26 cellular contexts compared by ENCODE assay signal in genomic region chr11:80034801-80035200, GRCh38.
"Had no signal": no experiment of that assay in that cellular context is flagged by ENCODE, and none has a peak within 500 bp of the region (broad histone marks: within the 10 kb centered on the region; RNA-seq: fewer than 3 reads in every experiment).

No MANE protein-coding gene starts in this region.

- H3K36me3 Mint-ChIP-seq: activated naive CD8-positive, alpha-beta T cell treated with anti-CD3 and anti-CD28 coated beads for 36 hours; memory B cell; natural killer cell treated with Interleukin-12 subunit alpha and Interleukin-12 subunit beta and Interleukin-15 and Interleukin-18, amount 100 ng/mL, for 72 hours had no signal

- H3K9me3 ChIP-seq: esophagus squamous epithelium, neutrophil, ovary, prostate gland, right atrium auricular region, upper lobe of left lung had no signal

- H3K4me3 ChIP-seq: esophagus squamous epithelium, ovary, prostate gland, right atrium auricular region, upper lobe of left lung had no signal

- DNase-seq: activated B cell treated with CpG ODN at 0.5 μM for 24 hours; activated CD4-positive, alpha-beta T cell treated with anti-CD3 and anti-CD28 coated beads for 36 hours; activated CD4-positive, alpha-beta T cell treated with anti-CD3 and anti-CD28 coated beads, Interleukin-2, amount 50 U/mL, for 4 hours; activated CD8-positive, alpha-beta memory T cell treated with anti-CD3 and anti-CD28 coated beads for 24 hours; activated CD8-positive, alpha-beta memory T cell treated with anti-CD3 and anti-CD28 coated beads, Interleukin-2, amount 50 U/mL, for 4 hours; activated naive CD4-positive, alpha-beta T cell treated with Interleukin-2 at 50 U/mL for 16 hours; activated naive CD8-positive, alpha-beta T cell treated with anti-CD3 and anti-CD28 coated beads for 36 hours; activated T-cell treated with anti-CD3 and anti-CD28 coated beads, Interleukin-2, amount 50 U/mL, for 24 hours; effector memory CD4-positive, alpha-beta T cell; esophagus squamous epithelium; kidney; left ventricle myocardium superior; ovary; stimulated activated CD4-positive, alpha-beta T cell treated with anti-CD3 and anti-CD28 coated beads, Interleukin-12 subunit alpha, Interleukin-12 subunit beta, amount 100 ng/mL, for 4 hours; stimulated activated CD4-positive, alpha-beta T cell treated with anti-CD3 and anti-CD28 coated beads, Interleukin-4, amount 100 ng/mL, for 4 hours; stimulated activated naive CD8-positive, alpha-beta T cell treated with anti-CD3 and anti-CD28 coated beads, Interleukin-15, Interleukin-2, amounts not matched to agents 100 U/mL and 50 U/mL, for 24 hours; T1000; upper lobe of left lung had no signal

- H3K27ac Mint-ChIP-seq: activated B cell treated with CpG ODN at 0.5 μM for 24 hours; activated CD4-positive, alpha-beta T cell treated with anti-CD3 and anti-CD28 coated beads for 36 hours; activated naive CD8-positive, alpha-beta T cell treated with anti-CD3 and anti-CD28 coated beads for 36 hours; activated T-cell treated with anti-CD3 and anti-CD28 coated beads, Interleukin-2, amount 50 U/mL, for 24 hours; activated T-helper 2 cell treated with anti-CD3 and anti-CD28 coated beads, Interferon-gamma antibody, Interleukin-2, Interleukin-4, amounts not matched to agents 10 μg/mL and 5 μg/mL and 100 μg/mL, durations not matched to agents 14 hours and 24 hours and 36 hours; memory B cell; natural killer cell treated with Interleukin-12 subunit alpha and Interleukin-12 subunit beta and Interleukin-15 and Interleukin-18, amount 100 ng/mL, for 72 hours; T-helper 1 cell treated with Interleukin-12 subunit alpha and Interleukin-12 subunit beta and Interleukin-4 antibody, amounts not matched to agents 30 μg/mL and 1 μg/mL, for 36 hours had no signal

- H3K27me3 Mint-ChIP-seq: activated B cell treated with CpG ODN at 0.5 μM for 24 hours; activated CD4-positive, alpha-beta T cell treated with anti-CD3 and anti-CD28 coated beads for 36 hours; activated naive CD8-positive, alpha-beta T cell treated with anti-CD3 and anti-CD28 coated beads for 36 hours; activated T-cell treated with anti-CD3 and anti-CD28 coated beads, Interleukin-2, amount 50 U/mL, for 24 hours; central memory CD8-positive, alpha-beta T cell; memory B cell; natural killer cell treated with Interleukin-12 subunit alpha and Interleukin-12 subunit beta and Interleukin-15 and Interleukin-18, amount 100 ng/mL, for 72 hours had no signal

- H3K4me3 Mint-ChIP-seq: activated B cell treated with CpG ODN at 0.5 μM for 24 hours; activated CD4-positive, alpha-beta T cell treated with anti-CD3 and anti-CD28 coated beads for 36 hours; activated naive CD8-positive, alpha-beta T cell treated with anti-CD3 and anti-CD28 coated beads for 36 hours; activated T-cell treated with anti-CD3 and anti-CD28 coated beads, Interleukin-2, amount 50 U/mL, for 24 hours; central memory CD8-positive, alpha-beta T cell; memory B cell; natural killer cell treated with Interleukin-12 subunit alpha and Interleukin-12 subunit beta and Interleukin-15 and Interleukin-18, amount 100 ng/mL, for 72 hours; T-helper 1 cell treated with Interleukin-12 subunit alpha and Interleukin-12 subunit beta and Interleukin-4 antibody, amounts not matched to agents 30 μg/mL and 1 μg/mL, for 36 hours had no signal

- H3K27ac ChIP-seq: esophagus squamous epithelium, neutrophil, ovary, prostate gland, right atrium auricular region, upper lobe of left lung had no signal

- H3K27me3 ChIP-seq: esophagus squamous epithelium, neutrophil, ovary, right atrium auricular region, upper lobe of left lung had no signal

- H3K36me3 ChIP-seq: esophagus squamous epithelium, neutrophil, ovary, prostate gland, right atrium auricular region, upper lobe of left lung had no signal

- H3K9me3 Mint-ChIP-seq: activated B cell treated with CpG ODN at 0.5 μM for 24 hours; activated naive CD8-positive, alpha-beta T cell treated with anti-CD3 and anti-CD28 coated beads for 36 hours had no signal

- H3K4me1 Mint-ChIP-seq: activated B cell treated with CpG ODN at 0.5 μM for 24 hours; activated CD4-positive, alpha-beta T cell treated with anti-CD3 and anti-CD28 coated beads for 36 hours; activated naive CD8-positive, alpha-beta T cell treated with anti-CD3 and anti-CD28 coated beads for 36 hours; central memory CD8-positive, alpha-beta T cell; memory B cell had no signal

- H3K4me1 ChIP-seq: esophagus squamous epithelium, prostate gland, right atrium auricular region, upper lobe of left lung had no signal
